In the genomic region with DNA sequence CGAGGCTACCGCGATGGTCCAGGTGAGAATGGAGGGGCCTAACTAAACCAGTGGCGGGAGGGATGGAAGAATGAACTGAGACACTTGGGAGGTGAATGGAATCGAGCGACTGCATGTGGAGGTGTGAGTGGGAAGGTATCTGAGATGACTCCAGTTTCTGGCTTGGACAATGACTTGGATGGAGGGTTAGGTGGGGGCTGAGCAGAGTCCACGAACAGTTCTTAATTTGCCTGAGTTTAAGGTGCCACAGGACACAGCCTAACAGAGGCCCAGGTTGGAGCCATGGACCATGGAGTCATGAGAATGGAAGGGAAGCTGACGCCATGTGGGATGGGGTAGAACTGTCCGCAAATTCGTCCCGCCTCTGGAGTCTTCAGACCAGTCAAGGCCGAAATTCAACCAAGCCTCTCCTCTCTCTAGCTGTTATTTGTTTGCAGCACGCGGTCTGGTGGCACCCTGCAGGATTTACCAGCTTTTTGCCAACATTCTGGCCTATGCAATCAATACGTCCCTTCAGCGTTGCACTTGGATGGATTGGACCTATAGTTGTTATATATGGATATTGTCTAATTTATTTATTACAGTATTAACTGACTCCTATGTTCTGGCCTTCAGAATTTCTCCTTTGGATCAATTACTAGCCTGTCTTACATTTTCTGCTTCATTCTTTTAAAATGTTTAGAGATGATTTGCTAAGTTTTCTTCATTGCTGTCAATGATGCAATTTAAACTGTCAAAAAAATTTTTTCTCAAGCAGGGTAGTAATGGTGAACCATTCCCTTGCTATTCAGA, we compare ENCODE assay signal across 9 cellular contexts. TPM values are rescaled to one million over a fixed set of nuclear protein-coding genes. Genes with fewer than 3 reads are reported as not detected.
A peak's percentile ranks its signal among the peaks of the same experiment; 100 is the strongest.
DNase-seq lines count a peak whose midpoint lies in the region; ATAC-seq and TF ChIP-seq lines count a peak whose summit lies in the region.
"Had no signal": no experiment of that assay in that cellular context is flagged by ENCODE, and none has a peak within 500 bp of the region (broad histone marks: within the 10 kb centered on the region; RNA-seq: fewer than 3 reads in every experiment).

No MANE protein-coding gene starts in this region.

- H3K36me3 ChIP-seq in endocrine pancreas (ENCODE audit: control insufficient read depth, insufficient read depth, low read length) (no peaks in the 10 kb centered on the region), parathyroid adenoma (ENCODE audit: control insufficient read depth, insufficient read depth, low read length) (no peaks in the 10 kb centered on the region)

- H3K4me1 Mint-ChIP-seq in activated CD4-positive, alpha-beta T cell treated with anti-CD3 and anti-CD28 coated beads for 36 hours: peaks cover 5% of the 10 kb centered on the region

- peak overlapping the region; percentile 94 for H2AFZ ChIP-seq in parathyroid adenoma

- no peaks in the 10 kb centered on the region for H3K27me3 Mint-ChIP-seq in activated CD4-positive, alpha-beta T cell treated with anti-CD3 and anti-CD28 coated beads for 36 hours
- H3K27me3 Mint-ChIP-seq: activated naive CD4-positive, alpha-beta T cell treated with anti-CD3 and anti-CD28 coated beads, Interleukin-2, amount 50 U/mL, for 24 hours had no signal

- H3K27me3 ChIP-seq in endocrine pancreas (ENCODE audit: control insufficient read depth, insufficient read depth, low read length) (no peaks in the 10 kb centered on the region), parathyroid adenoma (ENCODE audit: control insufficient read depth, insufficient read depth, low read length) (no peaks in the 10 kb centered on the region)

- H3K9me3 ChIP-seq in endocrine pancreas (ENCODE audit: control insufficient read depth, low read length) (no peaks in the 10 kb centered on the region), parathyroid adenoma (ENCODE audit: control insufficient read depth, low read length) (no peaks in the 10 kb centered on the region)

- DNase-seq in CMK (ENCODE audit: low read depth) (peak; percentile 34), NB4 (ENCODE audit: low read depth) (no peak), NCI-H128 (lab: John Stamatoyannopoulos, UW; ENCODE audit: unreplicated experiment) (no peak), ecto neural progenitor cell (ENCODE audit: low spot score) (no peak)
- no peak for DNase-seq in activated CD4-positive, alpha-beta T cell treated with anti-CD3 and anti-CD28 coated beads for 36 hours

- no peak for TF ChIP-seq POLR2A in NB4 (IDR thresholded peaks at IDR 0.05; ENCODE audit: extremely low read depth, insufficient read length)

- intact Hi-C loops in activated CD4-positive, alpha-beta T cell treated with anti-CD3 and anti-CD28 coated beads for 36 hours (cut with DNase I, micrococcal nuclease): loop anchor here (1.0 to 10.0 kb wide), 9 partner anchors 30 to 394 kb away; a partner anchor contains a TSS

- CTCF ChIA-PET in activated CD4-positive, alpha-beta T cell treated with anti-CD3 and anti-CD28 coated beads for 36 hours (lab: Charles Lee): interaction anchor here (0.6 to 11.2 kb wide), 15 partner anchors 11 to 369 kb away, joined by 3 to 155 read pairs (median 3); a partner anchor contains a TSS

- H3K9ac ChIP-seq in endocrine pancreas (ENCODE audit: control insufficient read depth, insufficient read depth, low read length) (peak overlapping the region; percentile 79), parathyroid adenoma (no peak overlapping the region)

- H3K27ac ChIP-seq in parathyroid adenoma: peak overlapping the region; percentile 67

- no peak for TF ChIP-seq CTCF in NB4 (IDR thresholded peaks at IDR 0.05; ENCODE audit: low read depth, low read length)
- no peak for TF ChIP-seq CTCF in parathyroid adenoma (IDR thresholded peaks at IDR 0.05)

- POLR2A ChIA-PET in activated CD4-positive, alpha-beta T cell treated with anti-CD3 and anti-CD28 coated beads for 36 hours (lab: Charles Lee): interaction anchor here (0.5 to 1.0 kb wide), 3 partner anchors 14 to 216 kb away, joined by 3 to 6 read pairs (median 4); no protein-coding TSS in a partner anchor

- no peak overlapping the region for H3K4me3 Mint-ChIP-seq in activated CD4-positive, alpha-beta T cell treated with anti-CD3 and anti-CD28 coated beads for 36 hours
- H3K4me3 Mint-ChIP-seq: activated naive CD4-positive, alpha-beta T cell treated with anti-CD3 and anti-CD28 coated beads, Interleukin-2, amount 50 U/mL, for 24 hours had no signal

- peaks cover 2% of the 10 kb centered on the region for H3K79me2 ChIP-seq in parathyroid adenoma

- ATAC-seq in activated CD4-positive, alpha-beta T cell treated with anti-CD3 and anti-CD28 coated beads for 36 hours: no peak
- no peak for ATAC-seq in HG03460 (IDR thresholded peaks at IDR 0.05; ENCODE audit: unreplicated experiment)

- no peak overlapping the region for H3K27ac Mint-ChIP-seq in activated CD4-positive, alpha-beta T cell treated with anti-CD3 and anti-CD28 coated beads for 36 hours
- H3K27ac Mint-ChIP-seq: activated naive CD4-positive, alpha-beta T cell treated with anti-CD3 and anti-CD28 coated beads, Interleukin-2, amount 50 U/mL, for 24 hours had no signal

- H3K4me1 ChIP-seq in endocrine pancreas (ENCODE audit: control insufficient read depth, insufficient read depth, low read length) (peaks cover 5% of the 10 kb centered on the region), parathyroid adenoma (peaks cover 3% of the 10 kb centered on the region)

- peaks cover 8% of the 10 kb centered on the region for H3K36me3 Mint-ChIP-seq in activated CD4-positive, alpha-beta T cell treated with anti-CD3 and anti-CD28 coated beads for 36 hours (ENCODE audit: low read depth)

- no peaks in the 10 kb centered on the region for H3K9me3 Mint-ChIP-seq in activated CD4-positive, alpha-beta T cell treated with anti-CD3 and anti-CD28 coated beads for 36 hours (ENCODE audit: low read depth)
- H3K9me3 Mint-ChIP-seq: activated naive CD4-positive, alpha-beta T cell treated with anti-CD3 and anti-CD28 coated beads, Interleukin-2, amount 50 U/mL, for 24 hours had no signal

- H3K4me2 ChIP-seq in parathyroid adenoma (ENCODE audit: low read length): peak overlapping the region; percentile 68

- peak overlapping the region; percentile 46 for H3K4me3 ChIP-seq in NB4 (ENCODE audit: low read depth, low read length)
- peak overlapping the region; percentile 72 for H3K4me3 ChIP-seq in endocrine pancreas (ENCODE audit: control insufficient read depth, insufficient read depth, low read length)
- H3K4me3 ChIP-seq in parathyroid adenoma (ENCODE audit: low read depth, low read length): peak overlapping the region; percentile 83

RNA-seq across cellular contexts. Expression of a gene that starts 0.9 kb away (rescaled TPM):
- total RNA-seq in activated CD4-positive, alpha-beta T cell treated with anti-CD3 and anti-CD28 coated beads for 36 hours: 100 to 1,000 TPM; 119 to 130 TPM

RNA-seq across cellular contexts. Expression of a gene that starts 30.0 kb away (rescaled TPM):
- total RNA-seq in activated CD4-positive, alpha-beta T cell treated with anti-CD3 and anti-CD28 coated beads for 36 hours: 100 to 1,000 TPM in 1 of 2 experiments, 10 to 100 TPM in 1; 96.6 to 149 TPM

RNA-seq across cellular contexts. Expression of a gene that starts 49.8 kb away (rescaled TPM):
- total RNA-seq in activated CD4-positive, alpha-beta T cell treated with anti-CD3 and anti-CD28 coated beads for 36 hours: 100 to 1,000 TPM; 411 to 453 TPM
